Comparison of ENCODE assay signal across 9 cellular contexts in the genomic region with DNA sequence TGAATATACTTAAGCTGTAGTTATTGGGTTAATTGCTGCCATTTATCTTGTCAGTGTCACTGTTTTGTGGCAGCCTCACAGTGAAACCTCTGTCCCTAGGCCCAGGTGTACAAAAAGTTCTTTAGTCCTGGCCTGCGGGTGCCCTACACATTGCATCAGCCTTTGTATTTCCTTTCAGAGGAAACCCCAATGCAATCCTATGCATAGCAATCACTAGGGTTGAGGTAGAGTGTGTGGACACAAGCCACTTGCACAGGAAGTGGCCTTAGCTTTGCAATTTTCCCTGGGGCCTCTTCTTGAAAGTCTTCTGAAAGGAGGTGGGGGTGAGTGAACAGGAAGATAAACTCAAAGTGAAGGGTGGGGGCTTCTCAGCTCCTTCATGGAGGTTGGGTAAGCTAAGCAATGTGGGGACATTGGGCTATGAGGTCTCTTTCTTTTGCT. TPM values are rescaled to one million over a fixed set of nuclear protein-coding genes. Genes with fewer than 3 reads are reported as not detected.
DNase-seq lines count a peak whose midpoint lies in the region; ATAC-seq and TF ChIP-seq lines count a peak whose summit lies in the region.
"Had no signal": no experiment of that assay in that cellular context is flagged by ENCODE, and none has a peak within 500 bp of the region (broad histone marks: within the 10 kb centered on the region; RNA-seq: fewer than 3 reads in every experiment).

No MANE protein-coding gene starts in this region.

- TF ChIP-seq EP300 in tibial nerve (IDR thresholded peaks at IDR 0.05), result peak in 1 of 2 donors; percentile 22

- ATAC-seq in GM18508 (IDR thresholded peaks at IDR 0.05; ENCODE audit: insufficient read depth, unreplicated experiment) (peak; percentile 38), GM21737 (IDR thresholded peaks at IDR 0.05; ENCODE audit: unreplicated experiment) (peak; percentile 43)
- ATAC-seq: body of pancreas had no signal

- H3K4me3 ChIP-seq in MM.1S (ENCODE audit: low read length) (no peak overlapping the region), tibial nerve (no peak overlapping the region)
- H3K4me3 ChIP-seq: body of pancreas had no signal

- H3K36me3 ChIP-seq in MM.1S (replicated peaks; ENCODE audit: insufficient read depth, low read length), result no peaks in the 10 kb centered on the region
- H3K36me3 ChIP-seq in tibial nerve, result no peaks in the 10 kb centered on the region

- 38 to 65% methylated on average over 1 of the region's 1 CpG for WGBS in tibial nerve, 2 donors

- no peaks in the 10 kb centered on the region for H3K27me3 ChIP-seq in MM.1S (replicated peaks; ENCODE audit: insufficient read depth, low read length)
- H3K27me3 ChIP-seq in tibial nerve, result no peaks in the 10 kb centered on the region
- H3K27me3 ChIP-seq: body of pancreas had no signal

- no peak overlapping the region for H3K9ac ChIP-seq in MM.1S (ENCODE audit: low read length)

- H3K4me1 ChIP-seq in MM.1S (ENCODE audit: low read length) (peaks cover 62% of the 10 kb centered on the region), tibial nerve (no peaks in the 10 kb centered on the region)
- H3K4me1 ChIP-seq: body of pancreas had no signal

- peak overlapping the region; percentile 42; the same call in 1 of the 2 replicates for H3K4me2 ChIP-seq in MM.1S (ENCODE audit: low read depth, low read length)

- H3K79me2 ChIP-seq in MM.1S (ENCODE audit: low read length), result no peaks in the 10 kb centered on the region

- no peaks in the 10 kb centered on the region for H3K9me2 ChIP-seq in MM.1S (replicated peaks; ENCODE audit: insufficient read depth, low read length)

- H4K20me1 ChIP-seq in MM.1S (ENCODE audit: insufficient read depth, low read length), result no peaks in the 10 kb centered on the region

- intact Hi-C loops in posterior cingulate gyrus (cut with DNase I), result no loop called here

- H3F3A ChIP-seq in MM.1S (ENCODE audit: insufficient read depth, low read length), result peaks cover 29% of the 10 kb centered on the region

- H3K27ac ChIP-seq in MM.1S (ENCODE audit: low read length) (peak overlapping the region; percentile 89), tibial nerve (no peak overlapping the region)
- H3K27ac ChIP-seq: body of pancreas had no signal

- H3K9me3 ChIP-seq in MM.1S (replicated peaks; ENCODE audit: insufficient read depth, low read length) (no peaks in the 10 kb centered on the region), tibial nerve (no peaks in the 10 kb centered on the region)
- H3K9me3 ChIP-seq: body of pancreas had no signal

- TF ChIP-seq POLR2A in tibial nerve (IDR thresholded peaks at IDR 0.05), result no peak

- TF ChIP-seq CTCF in MM.1S (IDR thresholded peaks at IDR 0.05; ENCODE audit: low read length) (no peak), tibial nerve (IDR thresholded peaks at IDR 0.05) (no peak)

- DNase-seq in MM.1S, result peak; percentile 93
- peak; percentile 50 for DNase-seq in islet precursor cell
- DNase-seq in posterior cingulate gyrus, result no peak
- no peak for DNase-seq in DMS53 (lab: John Stamatoyannopoulos, UW)
- DNase-seq in tibial nerve (ENCODE audit: low spot score in 2 of 2), result no peak
- no peak for DNase-seq in hepatic stellate cell (ENCODE audit: low spot score)

- H2AFZ ChIP-seq in MM.1S (ENCODE audit: low read length), result no peak overlapping the region

RNA-seq across cellular contexts. Expression of gene VSIG4, which starts 27.8 kb away (rescaled TPM):
- 100 to 1,000 TPM in 2 of 4 donors, 10 to 100 TPM in 2; 81.3 to 283 (median 101) TPM for total RNA-seq in tibial nerve

Comparison
In these comparisons a context has a peak if more than half of its experiments do, and no peak if none do; other contexts are left out.
1. DNase-seq: peak in MM.1S (single experiment) and islet precursor cell (single experiment); none in posterior cingulate gyrus (0 of 10), DMS53 (single experiment), tibial nerve (0 of 2) and hepatic stellate cell (single experiment).